ENCODE assay signal across 29 cellular contexts in the genomic region with DNA sequence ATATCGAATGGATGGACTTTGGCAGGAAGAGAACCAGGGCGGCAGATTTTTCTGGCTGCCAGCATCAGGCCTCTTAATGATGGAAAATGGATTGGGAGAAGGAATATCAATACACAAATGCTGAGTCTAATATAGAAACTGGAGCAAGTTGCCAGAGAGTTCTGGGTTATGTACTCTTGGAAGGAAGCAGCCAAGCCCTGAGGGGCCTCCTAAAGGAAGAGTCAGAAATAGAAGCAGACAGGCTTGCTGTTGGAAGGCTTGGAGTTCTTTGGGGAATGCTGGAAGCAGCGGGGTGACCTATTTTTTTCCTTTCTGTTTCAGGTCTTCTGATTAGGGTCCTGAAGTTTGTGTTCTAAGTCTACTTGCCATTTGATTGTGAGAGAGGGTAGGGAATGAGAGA.
"Had no signal": no experiment of that assay in that cellular context is flagged by ENCODE, and none has a peak within 500 bp of the region (broad histone marks: within the 10 kb centered on the region; RNA-seq: fewer than 3 reads in every experiment).

No MANE protein-coding gene starts in this region.

- H3K9me3 ChIP-seq: ascending aorta, pancreas, stomach, thyroid gland, upper lobe of left lung, vagina had no signal

- H3K4me2 ChIP-seq: smooth muscle cell had no signal

- H3K4me3 Mint-ChIP-seq: activated CD4-positive, alpha-beta memory T cell treated with anti-CD3 and anti-CD28 coated beads, Interleukin-2, amount 10 ng/mL, durations not matched to agents 7 days and 5 days; activated CD4-positive, alpha-beta T cell treated with anti-CD3 and anti-CD28 coated beads, Interleukin-2, amount 10 ng/mL, durations not matched to agents 7 days and 5 days; activated naive CD4-positive, alpha-beta T cell treated with anti-CD3 and anti-CD28 coated beads, Interleukin-2, amount 10 ng/mL, durations not matched to agents 7 days and 5 days; activated naive CD8-positive, alpha-beta T cell treated with anti-CD3 and anti-CD28 coated beads, Interleukin-2, amount 10 ng/mL, durations not matched to agents 7 days and 5 days; activated T-cell treated with anti-CD3 and anti-CD28 coated beads, Interleukin-2, amount 50 U/mL, for 24 hours; effector memory CD8-positive, alpha-beta T cell; mesothelial cell of epicardium; naive thymus-derived CD4-positive, alpha-beta T cell; neural crest cell; stimulated activated memory B cell treated with anti-CD40 and anti-IgM and Interleukin-4, amounts not matched to agents 10 μg/mL and 1 μg/mL and 100 μg/mL, for 72 hours; WTC11 had no signal

- H3K27me3 Mint-ChIP-seq: stimulated activated memory B cell treated with anti-CD40 and anti-IgM and Interleukin-4, amounts not matched to agents 10 μg/mL and 1 μg/mL and 100 μg/mL, for 72 hours had no signal

- H3K27ac ChIP-seq: ascending aorta, pancreas, vagina had no signal

- H3K27ac Mint-ChIP-seq: activated CD4-positive, alpha-beta memory T cell treated with anti-CD3 and anti-CD28 coated beads, Interleukin-2, amount 10 ng/mL, durations not matched to agents 7 days and 5 days; activated CD4-positive, alpha-beta T cell treated with anti-CD3 and anti-CD28 coated beads, Interleukin-2, amount 10 ng/mL, durations not matched to agents 7 days and 5 days; activated naive CD4-positive, alpha-beta T cell treated with anti-CD3 and anti-CD28 coated beads, Interleukin-2, amount 10 ng/mL, durations not matched to agents 7 days and 5 days; activated naive CD8-positive, alpha-beta T cell treated with anti-CD3 and anti-CD28 coated beads, Interleukin-2, amount 10 ng/mL, durations not matched to agents 7 days and 5 days; activated T-cell treated with anti-CD3 and anti-CD28 coated beads, Interleukin-2, amount 50 U/mL, for 24 hours; effector memory CD8-positive, alpha-beta T cell; mesothelial cell of epicardium; naive thymus-derived CD4-positive, alpha-beta T cell; stimulated activated memory B cell treated with anti-CD40 and anti-IgM and Interleukin-4, amounts not matched to agents 10 μg/mL and 1 μg/mL and 100 μg/mL, for 72 hours; WTC11 had no signal

- H3K4me1 ChIP-seq: ascending aorta had no signal

- H3K36me3 Mint-ChIP-seq: activated naive CD4-positive, alpha-beta T cell treated with anti-CD3 and anti-CD28 coated beads, Interleukin-2, amount 10 ng/mL, durations not matched to agents 7 days and 5 days; activated naive CD8-positive, alpha-beta T cell treated with anti-CD3 and anti-CD28 coated beads, Interleukin-2, amount 10 ng/mL, durations not matched to agents 7 days and 5 days; mesothelial cell of epicardium; naive thymus-derived CD4-positive, alpha-beta T cell; stimulated activated memory B cell treated with anti-CD40 and anti-IgM and Interleukin-4, amounts not matched to agents 10 μg/mL and 1 μg/mL and 100 μg/mL, for 72 hours; WTC11 had no signal

- H3K4me3 ChIP-seq: ascending aorta, pancreas, smooth muscle cell, stomach, thyroid gland, upper lobe of left lung, vagina had no signal

- H3K36me3 ChIP-seq: ascending aorta, pancreas, stomach, thyroid gland, upper lobe of left lung, vagina had no signal

- H3K9me3 Mint-ChIP-seq: activated CD4-positive, alpha-beta memory T cell treated with anti-CD3 and anti-CD28 coated beads, Interleukin-2, amount 10 ng/mL, durations not matched to agents 7 days and 5 days; activated CD4-positive, alpha-beta T cell treated with anti-CD3 and anti-CD28 coated beads, Interleukin-2, amount 10 ng/mL, durations not matched to agents 7 days and 5 days; activated naive CD4-positive, alpha-beta T cell treated with anti-CD3 and anti-CD28 coated beads, Interleukin-2, amount 10 ng/mL, durations not matched to agents 7 days and 5 days; activated naive CD8-positive, alpha-beta T cell treated with anti-CD3 and anti-CD28 coated beads, Interleukin-2, amount 10 ng/mL, durations not matched to agents 7 days and 5 days; activated T-cell treated with anti-CD3 and anti-CD28 coated beads, Interleukin-2, amount 50 U/mL, for 24 hours; effector memory CD8-positive, alpha-beta T cell; naive thymus-derived CD4-positive, alpha-beta T cell; stimulated activated memory B cell treated with anti-CD40 and anti-IgM and Interleukin-4, amounts not matched to agents 10 μg/mL and 1 μg/mL and 100 μg/mL, for 72 hours had no signal

- H3K4me1 Mint-ChIP-seq: activated CD4-positive, alpha-beta memory T cell treated with anti-CD3 and anti-CD28 coated beads, Interleukin-2, amount 10 ng/mL, durations not matched to agents 7 days and 5 days; activated CD4-positive, alpha-beta T cell treated with anti-CD3 and anti-CD28 coated beads, Interleukin-2, amount 10 ng/mL, durations not matched to agents 7 days and 5 days; activated naive CD4-positive, alpha-beta T cell treated with anti-CD3 and anti-CD28 coated beads, Interleukin-2, amount 10 ng/mL, durations not matched to agents 7 days and 5 days; activated naive CD8-positive, alpha-beta T cell treated with anti-CD3 and anti-CD28 coated beads, Interleukin-2, amount 10 ng/mL, durations not matched to agents 7 days and 5 days; naive thymus-derived CD4-positive, alpha-beta T cell; stimulated activated memory B cell treated with anti-CD40 and anti-IgM and Interleukin-4, amounts not matched to agents 10 μg/mL and 1 μg/mL and 100 μg/mL, for 72 hours had no signal

- H3K27me3 ChIP-seq: ascending aorta, pancreas, stomach, thyroid gland, upper lobe of left lung, vagina had no signal

- ATAC-seq: effector memory CD8-positive, alpha-beta T cell; naive thymus-derived CD4-positive, alpha-beta T cell; pancreas; sciatic nerve; stimulated activated memory B cell treated with anti-CD40 and anti-IgM and Interleukin-4, amounts not matched to agents 10 μg/mL and 1 μg/mL and 100 μg/mL, for 72 hours; WTC11 had no signal

- DNase-seq: activated CD4-positive, alpha-beta memory T cell treated with anti-CD3 and anti-CD28 coated beads, Interleukin-2, amount 10 ng/mL, durations not matched to agents 7 days and 5 days; activated CD4-positive, alpha-beta T cell treated with anti-CD3 and anti-CD28 coated beads for 1 hour; activated CD4-positive, alpha-beta T cell treated with anti-CD3 and anti-CD28 coated beads, Interleukin-2, amount 10 ng/mL, durations not matched to agents 7 days and 5 days; activated CD8-positive, alpha-beta memory T cell treated with anti-CD3 and anti-CD28 coated beads, Interleukin-2, amount 50 U/mL, for 48 hours; activated gamma-delta T cell; activated naive CD4-positive, alpha-beta T cell treated with anti-CD3 and anti-CD28 coated beads, Interleukin-2, amount 10 ng/mL, durations not matched to agents 7 days and 5 days; activated naive CD8-positive, alpha-beta T cell treated with anti-CD3 and anti-CD28 coated beads, Interleukin-2, amount 10 ng/mL, durations not matched to agents 7 days and 5 days; activated T-cell treated with anti-CD3 and anti-CD28 coated beads, Interleukin-2, amount 50 U/mL, for 24 hours; cortex of kidney; effector memory CD8-positive, alpha-beta T cell; erythroblast; mammary epithelial cell; naive thymus-derived CD4-positive, alpha-beta T cell; pancreas; stimulated activated CD4-positive, alpha-beta T cell treated with anti-CD3 and anti-CD28 coated beads, Interleukin-1b, Interleukin-23, amount 100 ng/mL, for 48 hours; stimulated activated CD4-positive, alpha-beta T cell treated with anti-CD3 and anti-CD28 coated beads, Interleukin-4, amount 100 ng/mL, for 4 hours; stimulated activated CD8-positive, alpha-beta memory T cell treated with anti-CD3 and anti-CD28 coated beads, Interleukin-4, amount 100 ng/mL, for 48 hours; stomach; T-helper 2 cell; thyroid gland had no signal
